ENCODE assay signal across 15 cellular contexts in the genomic region with DNA sequence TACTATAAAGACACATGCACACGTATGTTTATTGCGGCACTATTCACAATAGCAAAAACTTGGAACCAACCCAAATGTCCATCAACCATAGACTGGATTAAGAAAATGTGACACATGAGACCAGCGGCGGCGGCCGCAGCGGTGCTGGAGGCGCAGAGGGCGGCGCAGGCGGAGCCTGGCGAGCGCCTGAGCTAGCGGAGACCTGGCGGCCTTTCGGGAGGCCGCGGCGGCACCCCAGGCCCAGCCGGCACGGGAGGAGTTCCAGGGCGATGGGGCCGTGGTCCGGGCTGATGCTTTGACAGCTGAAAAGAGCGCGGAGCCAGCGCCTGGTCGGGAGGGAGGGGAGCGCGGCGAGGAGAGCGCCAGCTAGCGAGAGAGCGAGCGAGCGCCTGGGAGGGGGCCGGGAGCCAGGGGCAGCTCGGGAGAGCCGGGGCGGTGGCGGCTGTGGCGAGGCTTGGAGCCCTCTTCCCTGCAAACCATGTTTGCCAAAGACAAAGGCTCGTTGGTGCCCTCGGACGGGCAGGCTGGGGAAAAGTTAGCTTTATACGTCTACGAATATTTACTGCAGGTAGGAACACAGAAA. TPM values are rescaled to one million over a fixed set of nuclear protein-coding genes. Genes with fewer than 3 reads are reported as not detected.
"Had no signal": no experiment of that assay in that cellular context is flagged by ENCODE, and none has a peak within 500 bp of the region (broad histone marks: within the 10 kb centered on the region; RNA-seq: fewer than 3 reads in every experiment).

No MANE protein-coding gene starts in this region.

RNA-seq across cellular contexts. Expression of a gene that starts 45.2 kb away (rescaled TPM):
- total RNA-seq: activated CD4-positive, alpha-beta T cell treated with anti-CD3 and anti-CD28 coated beads, Interleukin-2, amount 10 ng/mL, durations not matched to agents 7 days and 5 days; activated CD8-positive, alpha-beta T cell treated with anti-CD3 and anti-CD28 coated beads, Interleukin-2, amount 10 ng/mL, durations not matched to agents 7 days and 5 days; activated naive CD4-positive, alpha-beta T cell treated with anti-CD3 and anti-CD28 coated beads for 36 hours; activated T-helper 2 cell treated with anti-CD3 and anti-CD28 coated beads, Interferon-gamma antibody, Interleukin-2, Interleukin-4, amounts not matched to agents 10 μg/mL and 5 μg/mL and 100 μg/mL, durations not matched to agents 14 hours and 24 hours and 36 hours; colonic mucosa; esophagus mucosa; heart right ventricle; left colon; lung microvascular endothelial cell; occipital lobe; prostate gland; right atrium auricular region; suprapubic skin; ureter had no signal
- polyA plus RNA-seq: heart right ventricle, neural cell had no signal
